ENCODE assay signal across 7 cellular contexts in genomic region chr4:190173428-190173827, GRCh38. TPM values are rescaled to one million over a fixed set of nuclear protein-coding genes. Genes with fewer than 3 reads are reported as not detected.
"Had no signal": no experiment of that assay in that cellular context is flagged by ENCODE, and none has a peak within 500 bp of the region (broad histone marks: within the 10 kb centered on the region; RNA-seq: fewer than 3 reads in every experiment).

TSS of gene DUX4 (plus strand) at chr4:190173774. CDS start at chr4:190173774, 0 bp downstream.

RNA-seq across cellular contexts. Expression of gene DUX4, which starts in this region (rescaled TPM):
- total RNA-seq: GM23248, H4, H7, HepG2, HFFc6, HT1080 had no signal
- polyA plus RNA-seq: GM23248, HepG2, IgD-negative memory B cell had no signal
